Comparison of ENCODE assay signal across 7 cellular contexts in genomic region chr2:184597996-184598312, GRCh38. TPM values are rescaled to one million over a fixed set of nuclear protein-coding genes. Genes with fewer than 3 reads are reported as not detected.
DNase-seq lines count a peak whose midpoint lies in the region; ATAC-seq and TF ChIP-seq lines count a peak whose summit lies in the region.

No MANE protein-coding gene starts in this region.

- TF ChIP-seq RAD21 in SK-N-SH (IDR thresholded peaks at IDR 0.05; ENCODE audit: low read length) = no peak

- under 1% methylated on average over 17 of the region's 19 CpGs for WGBS in SK-N-SH (ENCODE audit: low lambda C conversion rate)

- no peaks in the 10 kb centered on the region for H4K20me1 ChIP-seq in SK-N-SH (ENCODE audit: insufficient read depth)

- CTCF ChIA-PET in SK-N-SH (lab: Yijun Ruan, JAX) = no interaction called here

- H3K4me3 ChIP-seq in HAP-1 (peak overlapping the region; percentile 43), SK-N-SH (ENCODE audit: low read depth in 2 of 2, low read length in 1 of 2) (peak overlapping the region; percentile 62 to 71), iPS-11a (ENCODE audit: low read depth, low read length) (peak overlapping the region; percentile 40), stomach smooth muscle (ENCODE audit: low read length in 2 of 2) (peak overlapping the region; percentile 73 to 80)

- H3K27ac ChIP-seq in SK-N-SH (ENCODE audit: low read depth in 2 of 2, low read length in 1 of 2) (peak overlapping the region in 1 of 2 experiments; percentile 24; a peak in 2 of 4 replicates), stomach smooth muscle (ENCODE audit: low read length) (no peak overlapping the region)

- H3K9me3 ChIP-seq in HAP-1 = no peaks in the 10 kb centered on the region
- peaks cover 4% of the 10 kb centered on the region; the same call in 1 of the 2 replicates for H3K9me3 ChIP-seq in SK-N-SH
- H3K9me3 ChIP-seq in stomach smooth muscle (ENCODE audit: control insufficient read depth in 2 of 2, low read length in 2 of 2) = no peaks in the 10 kb centered on the region

- H3K4me2 ChIP-seq in SK-N-SH = peak overlapping the region; percentile 88

- peak overlapping the region; percentile 24; the same call in 1 of the 2 replicates for H3K9ac ChIP-seq in SK-N-SH
- H3K9ac ChIP-seq in stomach smooth muscle (ENCODE audit: low read length in 2 of 2) = peak overlapping the region in 1 of 2 donors; percentile 50

- no peak for TF ChIP-seq CTCF in SK-N-SH (IDR thresholded peaks at IDR 0.05)

- no peak for TF ChIP-seq EP300 in SK-N-SH (IDR thresholded peaks at IDR 0.05; ENCODE audit: borderline replicate concordance in 1 of 2, low read depth in 1 of 2, low read length in 1 of 2)

- no peaks in the 10 kb centered on the region for H3K36me3 ChIP-seq in HAP-1 (replicated peaks)
- H3K36me3 ChIP-seq in SK-N-SH (replicated peaks in 1 of 2; ENCODE audit: control insufficient read depth in 1 of 2, insufficient read depth in 2 of 2, low read length in 1 of 2) = no peaks in the 10 kb centered on the region
- H3K36me3 ChIP-seq in stomach smooth muscle (ENCODE audit: control insufficient read depth in 2 of 2, insufficient read depth in 2 of 2, low read length in 2 of 2) = no peaks in the 10 kb centered on the region

- ATAC-seq in HG02973 (IDR thresholded peaks at IDR 0.05; ENCODE audit: unreplicated experiment) = no peak
- no peak for ATAC-seq in GM18498 (IDR thresholded peaks at IDR 0.05; ENCODE audit: unreplicated experiment)

- H3K79me2 ChIP-seq in SK-N-SH (ENCODE audit: insufficient read depth) = no peaks in the 10 kb centered on the region

- H3K9me2 ChIP-seq in SK-N-SH = no peaks in the 10 kb centered on the region

- H3K27me3 ChIP-seq in HAP-1 (ENCODE audit: low read depth) (no peaks in the 10 kb centered on the region; the same call in 1 of the 2 replicates), SK-N-SH (ENCODE audit: insufficient read depth) (no peaks in the 10 kb centered on the region; the same call in 1 of the 2 replicates), stomach smooth muscle (ENCODE audit: control insufficient read depth in 1 of 2, insufficient read depth in 2 of 2, low read length in 2 of 2) (no peaks in the 10 kb centered on the region)

- in situ Hi-C loops in HAP-1 (cut with MboI; ENCODE audit: low sequenced_read_pairs) = no loop called here

- DNase-seq in HAP-1 (ENCODE audit: low spot score in 2 of 2) (no peak), SK-N-SH (no peak), hippocampal formation (lab: John Stamatoyannopoulos, UW) (no peak)

- POLR2A ChIA-PET in SK-N-SH (lab: Yijun Ruan, JAX) = interaction anchor here (0.7 kb wide), 1 partner anchor 12 kb away, joined by 3 read pairs; no protein-coding TSS in a partner anchor

- peaks cover 26% of the 10 kb centered on the region for H3K4me1 ChIP-seq in HAP-1
- peaks cover 0 to 11% of the 10 kb centered on the region in 2 experiments; a peak in 3 of 4 replicates for H3K4me1 ChIP-seq in SK-N-SH (ENCODE audit: control insufficient read depth in 1 of 2, insufficient read depth in 2 of 2, low read depth in 1 of 2, low read length in 1 of 2)
- H3K4me1 ChIP-seq in stomach smooth muscle (ENCODE audit: control insufficient read depth, insufficient read depth, low read length) = peaks cover 11% of the 10 kb centered on the region

- H3F3A ChIP-seq in SK-N-SH (replicated peaks; ENCODE audit: insufficient read depth) = no peaks in the 10 kb centered on the region

- H2AFZ ChIP-seq in SK-N-SH (ENCODE audit: low read depth) = peak overlapping the region; percentile 85

TF ChIP-seq in SK-N-SH, 30 proteins besides CTCF, POLR2A, EP300 and RAD21:
- no peak for TF ChIP-seq TAF1 (IDR thresholded peaks at IDR 0.05; ENCODE audit: borderline replicate concordance, low read depth, low read length)
- TF ChIP-seq MXI1 (IDR thresholded peaks at IDR 0.05; ENCODE audit: low read depth, low read length) = 0 out of 2 replicates have a peak, but pooled peaks have one; percentile 0

RNA-seq across cellular contexts. Expression of gene ZNF804A, which starts 0.4 kb away (rescaled TPM):
- 0.02 TPM in 2 replicates for polyA plus RNA-seq in SK-N-SH (2012; rRNA removed)
- 0.01 and 0.03 TPM in 2 replicates for polyA plus RNA-seq in SK-N-SH (2012; cell fraction: cytosol; rRNA removed)
- polyA plus RNA-seq in SK-N-SH (2012; cell fraction: nucleus; rRNA removed) = 0.02 TPM in 1 of 2 replicates, not detected in the other
